In the genomic region with DNA sequence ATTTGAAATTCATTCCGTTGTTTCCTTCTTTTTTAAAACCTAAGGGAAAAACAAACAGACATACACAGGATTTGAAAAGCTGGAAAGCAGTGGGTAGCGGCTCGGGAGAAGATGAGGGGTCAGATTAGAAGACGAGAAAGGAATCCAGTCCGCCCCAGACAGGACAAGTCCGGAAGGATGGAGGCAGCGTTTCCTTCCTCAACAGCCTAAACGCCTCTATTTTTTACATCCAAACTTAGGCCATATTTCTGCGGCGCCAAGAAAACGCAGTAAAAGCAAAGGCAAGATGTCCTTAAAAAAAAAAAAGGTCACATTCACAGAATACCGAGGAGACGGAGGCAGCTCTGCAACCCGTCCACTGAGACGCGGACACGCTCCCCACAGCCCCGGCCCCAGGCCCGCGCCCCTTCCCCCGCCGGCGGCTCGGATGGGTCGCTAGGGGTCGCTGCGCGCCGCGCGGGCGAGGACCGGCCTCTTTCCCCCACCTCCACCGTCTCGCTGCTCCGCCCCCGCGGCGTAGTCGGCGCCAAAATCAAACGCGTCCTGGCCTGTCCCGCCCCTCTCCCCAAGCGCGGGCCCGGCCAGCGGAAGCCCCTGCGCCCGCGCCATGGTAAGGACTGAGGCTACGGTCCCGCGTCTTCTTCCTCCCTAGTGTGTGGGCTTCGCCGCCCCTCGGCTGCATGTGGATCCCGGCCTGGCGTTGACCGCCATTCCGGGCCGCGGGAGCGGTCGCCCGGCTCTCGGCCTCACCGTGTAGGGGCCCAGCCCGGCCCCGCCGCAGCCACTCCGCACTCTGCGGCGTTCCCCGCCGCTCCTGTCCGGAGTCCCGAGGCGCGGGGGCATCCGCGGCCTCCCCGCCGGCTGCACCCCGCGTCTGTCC, we compare ENCODE assay signal across 8 cellular contexts. TPM values are rescaled to one million over a fixed set of nuclear protein-coding genes. Genes with fewer than 3 reads are reported as not detected.
DNase-seq lines count a peak whose midpoint lies in the region; ATAC-seq and TF ChIP-seq lines count a peak whose summit lies in the region.

A gene with protein sequence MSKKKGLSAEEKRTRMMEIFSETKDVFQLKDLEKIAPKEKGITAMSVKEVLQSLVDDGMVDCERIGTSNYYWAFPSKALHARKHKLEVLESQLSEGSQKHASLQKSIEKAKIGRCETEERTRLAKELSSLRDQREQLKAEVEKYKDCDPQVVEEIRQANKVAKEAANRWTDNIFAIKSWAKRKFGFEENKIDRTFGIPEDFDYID (plus strand): TSS at position 558 of the 880 bp plus-strand sequence. CDS start 50 bp downstream, at position 608.

- POLR2A ChIA-PET in CD8-positive, alpha-beta T cell (lab: Charles Lee): interaction anchor here (0.7 to 1.1 kb wide), 3 partner anchors 121 to 299 kb away, joined by 3 to 5 read pairs (median 4); partner anchors contain the start of gene TMEM131L

- peak; percentile 93 for ATAC-seq in CD8-positive, alpha-beta T cell
- peak; percentile 89 for ATAC-seq in GM19397 (IDR thresholded peaks at IDR 0.05; ENCODE audit: unreplicated experiment)
- ATAC-seq in HG03565 (IDR thresholded peaks at IDR 0.05; ENCODE audit: unreplicated experiment): peak; percentile 70

- H3K27me3 ChIP-seq in CD8-positive, alpha-beta T cell (ENCODE audit: insufficient read depth, low read length): no peaks in the 10 kb centered on the region
- H3K27me3 ChIP-seq in dorsolateral prefrontal cortex: no peaks in the 10 kb centered on the region

- peak within 1 kb of the TSS; percentile 87 for H3K4me3 Mint-ChIP-seq in CD8-positive, alpha-beta T cell

- peak within 1 kb of the TSS; percentile 49 for H3K4me3 ChIP-seq in CD8-positive, alpha-beta T cell (ENCODE audit: low read depth, low read length)
- peak within 1 kb of the TSS; percentile 51 to 95 (median 80) for H3K4me3 ChIP-seq in dorsolateral prefrontal cortex
- peak within 1 kb of the TSS; percentile 66 for H3K4me3 ChIP-seq in lower leg skin (ENCODE audit: low read depth, poor library complexity, severe bottlenecking)

- H3K4me1 ChIP-seq in CD8-positive, alpha-beta T cell (ENCODE audit: insufficient read depth, low read length): no peaks in the 10 kb centered on the region

- no peaks in the 10 kb centered on the region for H3K9me3 ChIP-seq in CD8-positive, alpha-beta T cell (ENCODE audit: low read length)

- no peaks in the 10 kb centered on the region for H3K36me3 ChIP-seq in CD8-positive, alpha-beta T cell (ENCODE audit: insufficient read depth, low read length)

- H3K36me3 Mint-ChIP-seq in CD8-positive, alpha-beta T cell: peaks cover 4% of the 10 kb centered on the region

- DNase-seq in CD8-positive, alpha-beta T cell: peak; percentile 77 to 93 (median 89)
- DNase-seq in NCI-H774 (lab: John Stamatoyannopoulos, UW) (peak; percentile 46), dorsolateral prefrontal cortex (peak; percentile 67 to 90 (median 82)), lower leg skin (ENCODE audit: low spot score in 2 of 2) (peak; percentile 73 to 96)
- DNase-seq in activated CD4-positive, alpha-beta T cell treated with anti-CD3 and anti-CD28 coated beads, Interleukin-2, amount 50 U/mL, for 48 hours: peak; percentile 93 to 94
- peak; percentile 91 to 93 for DNase-seq in stimulated activated CD4-positive, alpha-beta T cell treated with anti-CD3 and anti-CD28 coated beads, Interleukin-4, amount 100 ng/mL, for 48 hours (ENCODE audit: low read depth in 2 of 2)

- H3K4me1 Mint-ChIP-seq in CD8-positive, alpha-beta T cell (ENCODE audit: low read depth): peaks cover 6% of the 10 kb centered on the region

- H3K9me3 Mint-ChIP-seq in CD8-positive, alpha-beta T cell: no peaks in the 10 kb centered on the region

- CTCF ChIA-PET in CD8-positive, alpha-beta T cell (lab: Charles Lee): interaction anchor here (0.6 to 6.7 kb wide), 33 partner anchors 14 to 331 kb away, joined by 3 to 56 read pairs (median 3); partner anchors contain the start of gene TMEM131L

- H3K27ac ChIP-seq in CD8-positive, alpha-beta T cell (ENCODE audit: low read depth, low read length): no peak within 1 kb of the TSS
- H3K27ac ChIP-seq in dorsolateral prefrontal cortex: peak within 1 kb of the TSS in 56 of 59 donors; percentile 9 to 89 (median 76)

- peak; percentile 99 for TF ChIP-seq CTCF in CD8-positive, alpha-beta T cell (IDR thresholded peaks at IDR 0.05)
- TF ChIP-seq CTCF in dorsolateral prefrontal cortex (IDR thresholded peaks at IDR 0.05 in 54 of 56, conservative IDR thresholded peaks at IDR 0.05 in 2 of 56; ENCODE audit: low read depth in 1 of 56, partially characterized antibody in 56 of 56) (peak; percentile 71 to 99 (median 95)), lower leg skin (IDR thresholded peaks at IDR 0.05) (peak in 1 of 3 donors; percentile 55)

- H3K27me3 Mint-ChIP-seq in CD8-positive, alpha-beta T cell (ENCODE audit: low read depth): no peaks in the 10 kb centered on the region

- H3K27ac Mint-ChIP-seq in CD8-positive, alpha-beta T cell: peak within 1 kb of the TSS; percentile 58

- TF ChIP-seq POLR2A in lower leg skin (IDR thresholded peaks at IDR 0.05): no peak

- intact Hi-C loops in CD8-positive, alpha-beta T cell (cut with DNase I, micrococcal nuclease): loop anchor here (1.0 to 10.0 kb wide), 12 partner anchors 83 to 1208 kb away; partner anchors contain the start of genes PLRG1 (in 1 of the 2) and TMEM131L (in 1 of the 2)
- intact Hi-C loops in dorsolateral prefrontal cortex (cut with DNase I): loop anchor here (1.0 to 10.0 kb wide), 9 partner anchors 122 to 500 kb away; partner anchors contain the start of gene TMEM131L (in 2 of the 2)
- intact Hi-C loops in lower leg skin (cut with DNase I; ENCODE audit: low total_unique reads): loop anchor here (1.0 to 2.0 kb wide), 2 partner anchors 230 to 300 kb away; no protein-coding TSS in a partner anchor

- 1 to 2% methylated on average over 53 to 80 of the region's 86 CpGs for WGBS in lower leg skin, 2 donors

RNA-seq across cellular contexts. Expression of the gene that starts here (rescaled TPM):
- total RNA-seq in CD8-positive, alpha-beta T cell: not detected
- total RNA-seq in dorsolateral prefrontal cortex (1 to 10 TPM in 72 of 120 experiments, under 1 TPM in 24, not detected in 24; 0.51 to 6.0 (median 1.5) TPM), lower leg skin (1 to 10 TPM in 1 of 4 donors, under 1 TPM in 1, not detected in 2; 0.49 to 2.4 TPM)

Comparison
In these comparisons a context has a peak if more than half of its experiments do, and no peak if none do; other contexts are left out.
1. Peak in DNase-seq, ATAC-seq and H3K4me3 ChIP-seq in CD8-positive, alpha-beta T cell; RNA of the gene not detected or under 1 TPM.